Comparison of ENCODE assay signal across 24 cellular contexts in the genomic region with DNA sequence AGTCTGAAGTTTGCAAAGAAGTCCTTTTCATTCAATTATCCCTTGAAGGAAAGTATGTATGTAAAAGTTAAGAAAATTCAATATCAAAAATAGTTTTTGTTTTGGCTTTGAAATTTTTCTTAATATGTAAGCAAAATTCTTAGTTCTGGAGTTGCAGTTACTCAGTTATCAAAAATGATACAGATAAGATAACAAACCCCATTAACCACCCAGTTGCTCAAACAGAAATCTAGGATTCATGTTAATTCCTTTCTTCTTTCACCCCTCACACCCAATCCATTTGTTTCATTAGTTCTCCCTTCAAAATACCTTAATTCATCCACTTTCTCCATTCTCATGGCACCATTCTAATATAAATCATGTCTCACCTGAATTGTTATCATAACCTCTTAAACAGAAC. TPM values are rescaled to one million over a fixed set of nuclear protein-coding genes. Genes with fewer than 3 reads are reported as not detected.
DNase-seq lines count a peak whose midpoint lies in the region; FAIRE-seq and TF ChIP-seq lines count a peak whose summit lies in the region.
"Had no signal": no experiment of that assay in that cellular context is flagged by ENCODE, and none has a peak within 500 bp of the region (broad histone marks: within the 10 kb centered on the region; RNA-seq: fewer than 3 reads in every experiment).

No MANE protein-coding gene starts in this region.

- no peak overlapping the region for H3K4me2 ChIP-seq in astrocyte (ENCODE audit: low read length)
- H3K4me2 ChIP-seq: A549; BLaER1 treated with 17β-estradiol and CSF1 and Interleukin-3, amounts not matched to agents 10 nM and 100 nM had no signal

- no peaks in the 10 kb centered on the region for H3K27me3 Mint-ChIP-seq in astrocyte (ENCODE audit: low read depth, unreplicated experiment)
- H3K27me3 Mint-ChIP-seq: CD4-positive, alpha-beta T cell had no signal

- TF ChIP-seq POLR2A in lower leg skin (IDR thresholded peaks at IDR 0.05), result no peak

- peaks cover 6% of the 10 kb centered on the region for H3K4me1 ChIP-seq in astrocyte (ENCODE audit: insufficient read depth, low read length)
- peaks cover 21% of the 10 kb centered on the region for H3K4me1 ChIP-seq in mesodermal cell (ENCODE audit: control insufficient read depth, insufficient read depth, low read length, poor library complexity, severe bottlenecking)
- H3K4me1 ChIP-seq: A549; BE2C; BLaER1 treated with 17β-estradiol and CSF1 and Interleukin-3, amounts not matched to agents 10 nM and 100 nM; HAP-1 had no signal

- intact Hi-C loops in lower leg skin (cut with DNase I; ENCODE audit: low total_unique reads), result no loop called here

- no peak overlapping the region for H3K4me3 Mint-ChIP-seq in astrocyte (ENCODE audit: unreplicated experiment)
- H3K4me3 Mint-ChIP-seq: CD14-positive monocyte; CD4-positive, alpha-beta T cell; CD8-positive, alpha-beta memory T cell had no signal

- H3K36me3 ChIP-seq in astrocyte (ENCODE audit: insufficient read depth, low read length) (no peaks in the 10 kb centered on the region), mesodermal cell (ENCODE audit: control insufficient read depth, insufficient read depth, low read length) (no peaks in the 10 kb centered on the region)
- H3K36me3 ChIP-seq: BE2C; BLaER1 treated with 17β-estradiol and CSF1 and Interleukin-3, amounts not matched to agents 10 nM and 100 nM; HAP-1 had no signal

- TF ChIP-seq CTCF in astrocyte (IDR thresholded peaks at IDR 0.05; ENCODE audit: insufficient read depth, low read depth, low read length) (no peak), fibroblast of the aortic adventitia (IDR thresholded peaks at IDR 0.05; ENCODE audit: insufficient read depth, low read length) (no peak), GM20000 (IDR thresholded peaks at IDR 0.05; ENCODE audit: extremely low read depth, missing control alignments) (no peak), lower leg skin (IDR thresholded peaks at IDR 0.05) (no peak)

- H3K4me3 ChIP-seq in astrocyte (ENCODE audit: insufficient read depth, low read depth, low read length) (no peak overlapping the region), fibroblast of the aortic adventitia (ENCODE audit: low read depth, low read length) (no peak overlapping the region), mesodermal cell (ENCODE audit: extremely low read depth, insufficient read depth, low read length, poor library complexity, severe bottlenecking) (no peak overlapping the region), lower leg skin (ENCODE audit: low read depth, poor library complexity, severe bottlenecking) (no peak overlapping the region)
- H3K4me3 ChIP-seq: A549; BLaER1 treated with 17β-estradiol and CSF1 and Interleukin-3, amounts not matched to agents 10 nM and 100 nM; HAP-1 had no signal

- no peaks in the 10 kb centered on the region for H4K20me1 ChIP-seq in astrocyte (ENCODE audit: insufficient read depth, low read length)
- H4K20me1 ChIP-seq: BLaER1 treated with 17β-estradiol and CSF1 and Interleukin-3, amounts not matched to agents 10 nM and 100 nM had no signal

- H3K9me3 Mint-ChIP-seq in astrocyte (ENCODE audit: unreplicated experiment), result no peaks in the 10 kb centered on the region
- H3K9me3 Mint-ChIP-seq: CD4-positive, alpha-beta T cell; CD8-positive, alpha-beta memory T cell had no signal

- H3K27me3 ChIP-seq in astrocyte (ENCODE audit: insufficient read depth, low read length), result no peaks in the 10 kb centered on the region
- H3K27me3 ChIP-seq: BE2C; BLaER1 treated with 17β-estradiol and CSF1 and Interleukin-3, amounts not matched to agents 10 nM and 100 nM had no signal

- H3K27ac ChIP-seq in astrocyte (ENCODE audit: low read depth, low read length) (peak overlapping the region; percentile 15), mesodermal cell (ENCODE audit: low read depth, low read length, severe bottlenecking) (peak overlapping the region; percentile 51)
- H3K27ac ChIP-seq: BLaER1 treated with 17β-estradiol and CSF1 and Interleukin-3, amounts not matched to agents 10 nM and 100 nM had no signal

- peaks cover 11% of the 10 kb centered on the region for H3K4me1 Mint-ChIP-seq in astrocyte (ENCODE audit: low read depth, unreplicated experiment)
- H3K4me1 Mint-ChIP-seq: CD14-positive monocyte; CD8-positive, alpha-beta memory T cell had no signal

- no peak overlapping the region for H2AFZ ChIP-seq in astrocyte (ENCODE audit: low read depth, low read length)

- no peak for FAIRE-seq in astrocyte (lab: Jason Lieb, UNC)
- FAIRE-seq: A549, GM12891, GM18507, H54 had no signal

- H3K9me3 ChIP-seq in astrocyte (ENCODE audit: insufficient read depth, low read depth, low read length), result no peaks in the 10 kb centered on the region
- H3K9me3 ChIP-seq in mesodermal cell (ENCODE audit: control insufficient read depth, low read length), result no peaks in the 10 kb centered on the region
- H3K9me3 ChIP-seq: A549; BE2C; BLaER1 treated with 17β-estradiol and CSF1 and Interleukin-3, amounts not matched to agents 10 nM and 100 nM; HAP-1 had no signal

- H3K79me2 ChIP-seq in astrocyte (ENCODE audit: insufficient read depth, low read length), result no peaks in the 10 kb centered on the region

- H3K9ac ChIP-seq in astrocyte (ENCODE audit: low read length), result no peak overlapping the region
- H3K9ac ChIP-seq: BLaER1 treated with 17β-estradiol and CSF1 and Interleukin-3, amounts not matched to agents 10 nM and 100 nM had no signal

- H3K27ac Mint-ChIP-seq in astrocyte (ENCODE audit: unreplicated experiment), result no peak overlapping the region
- H3K27ac Mint-ChIP-seq: CD14-positive monocyte; CD4-positive, alpha-beta T cell; CD8-positive, alpha-beta memory T cell had no signal

- no peaks in the 10 kb centered on the region for H3K36me3 Mint-ChIP-seq in astrocyte (ENCODE audit: low read depth, unreplicated experiment)
- H3K36me3 Mint-ChIP-seq: CD14-positive monocyte; CD8-positive, alpha-beta memory T cell had no signal

- DNase-seq in NCI-H226, result peak; percentile 16
- DNase-seq in astrocyte (ENCODE audit: low read depth), result peak; percentile 72
- DNase-seq in fibroblast of the aortic adventitia (ENCODE audit: low read depth), result peak; percentile 55
- no peak for DNase-seq in NCI-H774 (lab: John Stamatoyannopoulos, UW)
- DNase-seq in HCEC 1CT, result no peak
- DNase-seq in GM20000 (ENCODE audit: low spot score), result no peak
- DNase-seq in lower leg skin (ENCODE audit: low spot score in 2 of 2), result no peak
- DNase-seq: 8988T; ACHN; AML-193; BE2C; Calu3; CD4-positive, alpha-beta T cell; CD8-positive, alpha-beta memory T cell; GF-D8; GOT3 had no signal

RNA-seq across cellular contexts. Expression of a gene that starts 40.5 kb away (rescaled TPM):
- total RNA-seq in astrocyte (80.1 and 88.3 TPM in 2 replicates), fibroblast of the aortic adventitia (ENCODE audit: low replicate concordance) (20.0 and 25.8 TPM in 2 replicates), lower leg skin (10 to 100 TPM; 13.5 to 36.7 (median 19.6) TPM)
- 21.6 TPM for polyA plus RNA-seq in mesodermal cell (2013, experiment 1 of 2)
- polyA plus RNA-seq in mesodermal cell (2013, experiment 2 of 2), result 22.9 TPM

Comparison
In these comparisons a context has a peak if more than half of its experiments do, and no peak if none do; other contexts are left out.
1. DNase-seq: peak in NCI-H226 (single experiment), astrocyte (single experiment) and fibroblast of the aortic adventitia (single experiment); none in NCI-H774 (single experiment), HCEC 1CT (single experiment), GM20000 (single experiment) and lower leg skin (0 of 2).